18 cellular contexts compared by ENCODE assay signal in genomic region chr2:45781464-45781811, GRCh38.
"Had no signal": no experiment of that assay in that cellular context is flagged by ENCODE, and none has a peak within 500 bp of the region (broad histone marks: within the 10 kb centered on the region; RNA-seq: fewer than 3 reads in every experiment).

No MANE protein-coding gene starts in this region.

- ATAC-seq: activated CD8-positive, alpha-beta T cell treated with anti-CD3 and anti-CD28 coated beads for 36 hours; activated T-cell treated with anti-CD3 and anti-CD28 coated beads, Interleukin-2, amount 50 U/mL, for 72 hours; body of pancreas; right cardiac atrium; stimulated activated naive CD8-positive, alpha-beta T cell treated with anti-CD3 and anti-CD28 coated beads, Interleukin-15, Interleukin-2, amounts not matched to agents 100 U/mL and 50 U/mL, for 24 hours had no signal

- H3K4me1 ChIP-seq: prostate gland had no signal

- H3K9me3 ChIP-seq: body of pancreas, prostate gland, transverse colon had no signal

- H3K27ac ChIP-seq: body of pancreas, prostate gland, transverse colon had no signal

- H3K27me3 ChIP-seq: body of pancreas, transverse colon had no signal

- H3K36me3 ChIP-seq: prostate gland, transverse colon had no signal

- DNase-seq: activated CD4-positive, alpha-beta T cell treated with anti-CD3 and anti-CD28 coated beads for 48 hours; activated CD8-positive, alpha-beta memory T cell treated with anti-CD3 and anti-CD28 coated beads, Interleukin-2, amount 50 U/mL, for 48 hours; activated CD8-positive, alpha-beta T cell treated with anti-CD3 and anti-CD28 coated beads for 36 hours; activated gamma-delta T cell treated with Interleukin-2 at 50 U/mL for 16 hours; activated T-cell treated with anti-CD3 and anti-CD28 coated beads, Interleukin-2, amount 50 U/mL, for 72 hours; amniotic stem cell; body of pancreas; caudate nucleus; islet precursor cell; midbrain; right cardiac atrium; stimulated activated CD4-positive, alpha-beta T cell treated with anti-CD3 and anti-CD28 coated beads, Interleukin-4, amount 100 ng/mL, for 4 hours; stimulated activated CD8-positive, alpha-beta memory T cell treated with anti-CD3 and anti-CD28 coated beads, Interleukin-4, amount 100 ng/mL, for 48 hours; stimulated activated naive CD8-positive, alpha-beta T cell treated with anti-CD3 and anti-CD28 coated beads, Interleukin-15, Interleukin-2, amounts not matched to agents 100 U/mL and 50 U/mL, for 24 hours; transverse colon had no signal

- H3K4me3 ChIP-seq: body of pancreas, lung, prostate gland, smooth muscle cell, transverse colon had no signal
